ENCODE assay signal across 8 cellular contexts in genomic region chr16:48622456-48623303, GRCh38. TPM values are rescaled to one million over a fixed set of nuclear protein-coding genes. Genes with fewer than 3 reads are reported as not detected.
A peak's percentile ranks its signal among the peaks of the same experiment; 100 is the strongest.
DNase-seq lines count a peak whose midpoint lies in the region; ATAC-seq, FAIRE-seq and TF ChIP-seq lines count a peak whose summit lies in the region.

No MANE protein-coding gene starts in this region.

- H3K4me1 ChIP-seq in CD8-positive, alpha-beta T cell (ENCODE audit: insufficient read depth, low read length): peaks cover 23% of the 10 kb centered on the region

- H3K9me3 ChIP-seq in CD8-positive, alpha-beta T cell (ENCODE audit: low read length): no peaks in the 10 kb centered on the region

- POLR2A ChIA-PET in CD8-positive, alpha-beta T cell (lab: Charles Lee): interaction anchor here (0.9 to 3.4 kb wide), 16 partner anchors 10 to 282 kb away, joined by 3 to 51 read pairs (median 4); partner anchors contain the start of genes N4BP1 and SIAH1

- H3K27ac Mint-ChIP-seq in CD8-positive, alpha-beta T cell: peak overlapping the region; percentile 89
- peak overlapping the region in 2 of 3 experiments; percentile 10 to 62 for H3K27ac Mint-ChIP-seq in nephron

- no peaks in the 10 kb centered on the region for H3K9me3 Mint-ChIP-seq in CD8-positive, alpha-beta T cell
- no peaks in the 10 kb centered on the region for H3K9me3 Mint-ChIP-seq in nephron

- H3K27me3 Mint-ChIP-seq in CD8-positive, alpha-beta T cell (ENCODE audit: low read depth): no peaks in the 10 kb centered on the region
- H3K27me3 Mint-ChIP-seq in nephron (ENCODE audit: low read depth): peaks cover 9% of the 10 kb centered on the region

- CTCF ChIA-PET in CD8-positive, alpha-beta T cell (lab: Charles Lee): interaction anchor here (0.5 to 4.8 kb wide), 70 partner anchors 8 to 457 kb away, joined by 3 to 114 read pairs (median 5); partner anchors contain the start of genes N4BP1 and SIAH1

- no peak overlapping the region for H3K27ac ChIP-seq in CD8-positive, alpha-beta T cell (ENCODE audit: low read depth, low read length)

- no peak for FAIRE-seq in HTR-8/SVneo (lab: Jason Lieb, UNC)

- peaks cover 36% of the 10 kb centered on the region for H3K4me1 Mint-ChIP-seq in CD8-positive, alpha-beta T cell (ENCODE audit: low read depth)
- H3K4me1 Mint-ChIP-seq in nephron: peaks cover 26% of the 10 kb centered on the region

- no peak for TF ChIP-seq CTCF in CD8-positive, alpha-beta T cell (IDR thresholded peaks at IDR 0.05)
- TF ChIP-seq CTCF in choroid plexus epithelial cell (conservative IDR thresholded peaks at IDR 0.05; ENCODE audit: low read depth, low read length) (no peak), nephron (IDR thresholded peaks at IDR 0.05; ENCODE audit: unreplicated experiment in 3 of 3) (no peak)

- intact Hi-C loops in CD8-positive, alpha-beta T cell (cut with DNase I, micrococcal nuclease): loop anchor here (1.0 to 10.0 kb wide), 8 partner anchors 9 to 1788 kb away; partner anchors contain the start of gene C16orf87 (in 1 of the 2)

- H3K27me3 ChIP-seq in CD8-positive, alpha-beta T cell (ENCODE audit: insufficient read depth, low read length): no peaks in the 10 kb centered on the region

- peak overlapping the region; percentile 53 for H3K4me3 ChIP-seq in CD8-positive, alpha-beta T cell (ENCODE audit: low read depth, low read length)
- peak overlapping the region; percentile 42 for H3K4me3 ChIP-seq in choroid plexus epithelial cell (ENCODE audit: low read depth, low read length)

- peak overlapping the region; percentile 84 for H3K4me3 Mint-ChIP-seq in CD8-positive, alpha-beta T cell
- peak overlapping the region; percentile 74 to 76 (median 76) for H3K4me3 Mint-ChIP-seq in nephron

- DNase-seq in CD8-positive, alpha-beta T cell: no peak
- DNase-seq in choroid plexus epithelial cell (ENCODE audit: low read depth) (no peak), germinal center (ENCODE audit: low spot score) (no peak), HTR-8/SVneo (ENCODE audit: insufficient read length, low spot score) (no peak), GM19238 (ENCODE audit: insufficient read length, low spot score) (no peak)

- no peaks in the 10 kb centered on the region for H3K36me3 Mint-ChIP-seq in CD8-positive, alpha-beta T cell
- no peaks in the 10 kb centered on the region for H3K36me3 Mint-ChIP-seq in nephron (ENCODE audit: low read depth)

- H3K36me3 ChIP-seq in CD8-positive, alpha-beta T cell (ENCODE audit: insufficient read depth, low read length): no peaks in the 10 kb centered on the region

- peak; percentile 14 for ATAC-seq in CD8-positive, alpha-beta T cell
- peak; percentile 33 for ATAC-seq in HG03354 (IDR thresholded peaks at IDR 0.05; ENCODE audit: poor library complexity, severe bottlenecking, unreplicated experiment)
- no peak for ATAC-seq in HG02678 (IDR thresholded peaks at IDR 0.05; ENCODE audit: unreplicated experiment)

RNA-seq across cellular contexts. Expression of gene N4BP1, which starts 12.7 kb away (rescaled TPM):
- 100 to 1,000 TPM; 153 to 156 TPM for total RNA-seq in CD8-positive, alpha-beta T cell
